Comparison of ENCODE assay signal across 9 cellular contexts in the genomic region with DNA sequence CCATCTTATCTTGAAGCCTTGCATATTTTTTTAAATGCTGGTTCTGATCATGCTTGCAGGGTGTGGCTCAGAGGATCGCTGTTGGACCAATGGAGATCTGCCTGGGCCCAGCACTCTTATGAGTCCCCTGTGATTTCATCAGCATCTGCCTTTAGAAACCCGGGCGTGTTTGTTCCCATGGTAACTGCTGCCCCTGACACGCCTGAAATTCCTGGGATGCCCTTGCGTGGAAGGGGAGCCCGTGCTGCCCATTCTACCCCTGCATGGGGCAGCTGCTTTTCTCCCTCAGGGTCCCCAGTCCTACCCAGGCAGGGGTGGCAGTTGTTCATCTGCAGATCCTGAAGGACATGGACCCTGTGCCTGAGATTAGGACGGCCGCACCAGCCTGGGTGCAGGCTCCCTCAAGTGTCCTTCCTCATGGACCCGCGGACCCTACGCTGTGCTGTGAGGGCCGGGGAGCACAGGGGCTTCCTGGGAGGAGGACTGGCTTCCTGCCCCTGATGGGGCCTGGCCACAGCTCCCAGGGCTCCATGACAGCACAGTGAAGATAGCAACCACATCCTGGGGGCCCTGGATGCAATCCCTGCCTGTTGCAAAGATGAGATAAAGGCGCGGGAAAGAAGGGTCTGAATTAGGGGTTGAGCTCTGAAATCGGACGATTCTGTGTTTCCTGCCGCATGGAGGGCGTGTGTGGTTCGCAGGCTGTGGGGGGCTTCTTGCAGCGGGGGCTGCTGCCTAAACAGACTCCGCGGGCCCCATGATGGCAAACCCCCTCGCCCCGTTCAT.
A peak's percentile ranks its signal among the peaks of the same experiment; 100 is the strongest.
DNase-seq lines count a peak whose midpoint lies in the region; ATAC-seq and TF ChIP-seq lines count a peak whose summit lies in the region.
"Had no signal": no experiment of that assay in that cellular context is flagged by ENCODE, and none has a peak within 500 bp of the region (broad histone marks: within the 10 kb centered on the region; RNA-seq: fewer than 3 reads in every experiment).

No MANE protein-coding gene starts in this region.

- peaks cover 1% of the 10 kb centered on the region for H3K9me3 Mint-ChIP-seq in endodermal cell
- H3K9me3 Mint-ChIP-seq in natural killer cell treated with Interleukin-12 subunit alpha and Interleukin-12 subunit beta and Interleukin-15 and Interleukin-18, amount 100 ng/mL, for 72 hours: peaks cover 4% of the 10 kb centered on the region

- H3K27ac Mint-ChIP-seq in endodermal cell: no peak overlapping the region
- H3K27ac Mint-ChIP-seq in natural killer cell treated with Interleukin-12 subunit alpha and Interleukin-12 subunit beta and Interleukin-15 and Interleukin-18, amount 100 ng/mL, for 72 hours: peak overlapping the region in 1 of 2 donors; percentile 60

- H3K9me3 ChIP-seq in Peyer's patch (no peaks in the 10 kb centered on the region), endodermal cell (ENCODE audit: control insufficient read depth, low read length) (no peaks in the 10 kb centered on the region)

- no peaks in the 10 kb centered on the region for H3K27me3 ChIP-seq in Peyer's patch
- H3K27me3 ChIP-seq in endodermal cell (ENCODE audit: control insufficient read depth, insufficient read depth, low read length, poor library complexity, severe bottlenecking): peaks cover 14% of the 10 kb centered on the region

- DNase-seq in Peyer's patch: no peak
- DNase-seq in endodermal cell: peak; percentile 67
- DNase-seq in natural killer cell treated with Interleukin-12 subunit alpha and Interleukin-12 subunit beta and Interleukin-15 and Interleukin-18, amount 100 ng/mL, for 72 hours (ENCODE audit: low spot score): no peak
- no peak for DNase-seq in DMS53 (lab: John Stamatoyannopoulos, UW)
- no peak for DNase-seq in AML-193 (lab: John Stamatoyannopoulos, UW)
- no peak for DNase-seq in activated CD4-positive, CD25-positive, alpha-beta regulatory T cell treated with anti-CD3 and anti-CD28 coated beads, Interleukin-2, amount 50 U/mL, for 72 hours
- DNase-seq in activated CD8-positive, alpha-beta memory T cell treated with anti-CD3 and anti-CD28 coated beads for 24 hours: no peak

- H3K9ac ChIP-seq in endodermal cell (ENCODE audit: extremely low read depth, low read length, poor library complexity, severe bottlenecking): no peak overlapping the region

- H3K36me3 ChIP-seq in Peyer's patch (no peaks in the 10 kb centered on the region), endodermal cell (ENCODE audit: control insufficient read depth, insufficient read depth, low read length) (no peaks in the 10 kb centered on the region)

- H3K4me1 Mint-ChIP-seq in endodermal cell: no peaks in the 10 kb centered on the region
- peaks cover 18 to 20% of the 10 kb centered on the region in 2 donors for H3K4me1 Mint-ChIP-seq in natural killer cell treated with Interleukin-12 subunit alpha and Interleukin-12 subunit beta and Interleukin-15 and Interleukin-18, amount 100 ng/mL, for 72 hours (ENCODE audit: low read depth in 2 of 2)

- H3K4me3 Mint-ChIP-seq in endodermal cell: peak overlapping the region; percentile 65
- peak overlapping the region; percentile 76 for H3K4me3 Mint-ChIP-seq in natural killer cell treated with Interleukin-12 subunit alpha and Interleukin-12 subunit beta and Interleukin-15 and Interleukin-18, amount 100 ng/mL, for 72 hours

- WGBS in endodermal cell (ENCODE audit: insufficient coverage in 1 of 2, insufficient read length in 1 of 2), 2 experiments: 35 to 43% methylated on average over 17 to 24 of the region's 24 CpGs

- H3K27me3 Mint-ChIP-seq in endodermal cell (ENCODE audit: insufficient read depth): peaks cover 25% of the 10 kb centered on the region
- no peaks in the 10 kb centered on the region for H3K27me3 Mint-ChIP-seq in natural killer cell treated with Interleukin-12 subunit alpha and Interleukin-12 subunit beta and Interleukin-15 and Interleukin-18, amount 100 ng/mL, for 72 hours

- H3K4me3 ChIP-seq in Peyer's patch (peak overlapping the region; percentile 14 to 44 (median 38)), endodermal cell (ENCODE audit: low read length) (peak overlapping the region; percentile 80)

- H3K27ac ChIP-seq in Peyer's patch (no peak overlapping the region), endodermal cell (ENCODE audit: low read depth, low read length) (peak overlapping the region; percentile 47)

- no peak for TF ChIP-seq POLR2A in Peyer's patch (IDR thresholded peaks at IDR 0.05)

- no peak for TF ChIP-seq CTCF in Peyer's patch (IDR thresholded peaks at IDR 0.05)
- TF ChIP-seq CTCF in endodermal cell (conservative IDR thresholded peaks at IDR 0.05): no peak

- no peaks in the 10 kb centered on the region for H3K36me3 Mint-ChIP-seq in endodermal cell (ENCODE audit: low read depth)
- no peaks in the 10 kb centered on the region for H3K36me3 Mint-ChIP-seq in natural killer cell treated with Interleukin-12 subunit alpha and Interleukin-12 subunit beta and Interleukin-15 and Interleukin-18, amount 100 ng/mL, for 72 hours

- ATAC-seq in GM19463 (IDR thresholded peaks at IDR 0.05; ENCODE audit: unreplicated experiment): peak; percentile 30
- ATAC-seq in natural killer cell treated with Interleukin-12 subunit alpha and Interleukin-12 subunit beta and Interleukin-15 and Interleukin-18, amount 100 ng/mL, for 72 hours: peak; percentile 47 to 71
- ATAC-seq: Panc1 had no signal

- H3K4me1 ChIP-seq in Peyer's patch (peaks cover 0 to 13% (median 6%) of the 10 kb centered on the region in 4 donors), endodermal cell (ENCODE audit: control insufficient read depth, insufficient read depth, low read length) (no peaks in the 10 kb centered on the region)
